Comparison of ENCODE assay signal across 9 cellular contexts in genomic region chr11:46649180-46649738, GRCh38. TPM values are rescaled to one million over a fixed set of nuclear protein-coding genes. Genes with fewer than 3 reads are reported as not detected.
A peak's percentile ranks its signal among the peaks of the same experiment; 100 is the strongest.
DNase-seq lines count a peak whose midpoint lies in the region; ATAC-seq and TF ChIP-seq lines count a peak whose summit lies in the region.
"Had no signal": no experiment of that assay in that cellular context is flagged by ENCODE, and none has a peak within 500 bp of the region (broad histone marks: within the 10 kb centered on the region; RNA-seq: fewer than 3 reads in every experiment).

No MANE protein-coding gene starts in this region.

- H3K4me1 ChIP-seq in heart left ventricle: peaks cover 0 to 29% (median 24%) of the 10 kb centered on the region in 12 donors
- peaks cover 14% of the 10 kb centered on the region for H3K4me1 ChIP-seq in psoas muscle

- no peak overlapping the region for H3K4me3 Mint-ChIP-seq in WTC11

- WGBS in heart left ventricle, 4 donors: 17 to 25% (median 23%) methylated on average over 2 of the region's 2 CpGs
- WGBS in psoas muscle, 3 donors: 36 to 57% (median 39%) methylated on average over 2 of the region's 2 CpGs

- H3K27me3 Mint-ChIP-seq in WTC11 (ENCODE audit: low read depth): no peaks in the 10 kb centered on the region

- no peak for TF ChIP-seq CTCF in WTC11 (IDR thresholded peaks at IDR 0.05)
- no peak for TF ChIP-seq CTCF in heart left ventricle (IDR thresholded peaks at IDR 0.05)
- TF ChIP-seq CTCF in psoas muscle (IDR thresholded peaks at IDR 0.05): no peak

- H3K4me1 Mint-ChIP-seq in WTC11: no peaks in the 10 kb centered on the region

- H3K36me3 ChIP-seq in heart left ventricle: peaks cover 2 to 99% (median 86%) of the 10 kb centered on the region in 9 donors
- H3K36me3 ChIP-seq in psoas muscle (ENCODE audit: insufficient read depth in 1 of 2, low read depth in 1 of 2): peaks cover 0 to 96% of the 10 kb centered on the region in 2 donors

- intact Hi-C loops in heart left ventricle (cut with DNase I) (no loop called here), psoas muscle (cut with DNase I) (no loop called here)

- H3K27ac ChIP-seq in heart left ventricle: peak overlapping the region; percentile 51 to 96 (median 80)
- H3K27ac ChIP-seq in psoas muscle: peak overlapping the region; percentile 63

- ATAC-seq in WTC11 (no peak), heart left ventricle (peak; percentile 92 to 97 (median 94)), psoas muscle (peak; percentile 47 to 86 (median 84)), HG03097 (IDR thresholded peaks at IDR 0.05; ENCODE audit: low FRiP score, unreplicated experiment) (no peak), GM18502 (IDR thresholded peaks at IDR 0.05; ENCODE audit: poor library complexity, unreplicated experiment) (no peak), GM21576 (IDR thresholded peaks at IDR 0.05; ENCODE audit: unreplicated experiment) (no peak), HG03108 (IDR thresholded peaks at IDR 0.05; ENCODE audit: unreplicated experiment) (no peak)

- peak; percentile 91 for DNase-seq in GM04503 (ENCODE audit: low read depth)
- no peak for DNase-seq in WTC11 (ENCODE audit: low spot score)
- peak in 4 of 5 donors; percentile 70 to 78 (median 75) for DNase-seq in heart left ventricle
- peak in 1 of 2 donors; percentile 36 for DNase-seq in psoas muscle
- DNase-seq: erythroblast had no signal

- H3K27me3 ChIP-seq in heart left ventricle: no peaks in the 10 kb centered on the region
- H3K27me3 ChIP-seq in psoas muscle (ENCODE audit: insufficient read depth in 3 of 3, low read length in 2 of 3): no peaks in the 10 kb centered on the region

- peak overlapping the region; percentile 53; the same call in 1 of the 2 replicates for H3K27ac Mint-ChIP-seq in WTC11

- no peaks in the 10 kb centered on the region for H3K9me3 ChIP-seq in heart left ventricle
- no peaks in the 10 kb centered on the region for H3K9me3 ChIP-seq in psoas muscle

- H3K4me3 ChIP-seq in heart left ventricle (no peak overlapping the region), psoas muscle (no peak overlapping the region)

- CTCF ChIA-PET in WTC11 (lab: Charles Lee): no interaction called here

- POLR2A ChIA-PET in WTC11 (lab: Charles Lee): interaction anchor here (0.6 kb wide), 1 partner anchor 268 kb away, joined by 4 read pairs; no protein-coding TSS in a partner anchor

- H3K9me3 Mint-ChIP-seq in WTC11: no peaks in the 10 kb centered on the region

- peak in 1 of 2 donors; percentile 10 for TF ChIP-seq POLR2A in heart left ventricle (IDR thresholded peaks at IDR 0.05)

- peaks cover 46% of the 10 kb centered on the region for H3K36me3 Mint-ChIP-seq in WTC11

TF ChIP-seq in WTC11, 78 proteins besides CTCF, POLR2A, EP300 and RAD21:
- no peak for TF ChIP-seq ATF3 (CRISPR knock-in tag; conservative IDR thresholded peaks at IDR 0.05)

RNA-seq across cellular contexts. Expression of gene ATG13, which starts 31.9 kb away (rescaled TPM):
- total RNA-seq in WTC11 (2021) (73.4 to 85.4 TPM (median 81.7 TPM) in 3 replicates), heart left ventricle (10 to 100 TPM; 38.8 to 74.8 (median 48.7) TPM), psoas muscle (10 to 100 TPM; 27.0 to 50.7 (median 35.8) TPM)
- polyA plus RNA-seq in heart left ventricle (10 to 100 TPM; 26.7 to 50.7 TPM), psoas muscle (10 to 100 TPM; 16.8 to 50.5 (median 20.5) TPM)

RNA-seq across cellular contexts. Expression of gene HARBI1, which starts 32.2 kb away (rescaled TPM):
- total RNA-seq in WTC11 (2021) (4.4 to 5.6 TPM (median 5.2 TPM) in 3 replicates), heart left ventricle (1 to 10 TPM; 2.5 to 4.5 (median 3.5) TPM), psoas muscle (1 to 10 TPM; 2.0 to 4.4 (median 2.8) TPM)
- polyA plus RNA-seq in heart left ventricle (1 to 10 TPM; 2.1 to 3.8 TPM), psoas muscle (1 to 10 TPM; 3.4 to 8.6 (median 3.8) TPM)

RNA-seq across cellular contexts. Expression of gene ARHGAP1, which starts 51.2 kb away (rescaled TPM):
- total RNA-seq in WTC11 (2021) (45.1 to 53.0 TPM (median 45.9 TPM) in 3 replicates), heart left ventricle (100 to 1,000 TPM in 4 of 9 donors, 10 to 100 TPM in 5; 57.5 to 309 (median 78.9) TPM), psoas muscle (10 to 100 TPM; 24.9 to 36.1 (median 31.4) TPM)
- polyA plus RNA-seq in heart left ventricle (10 to 100 TPM; 38.8 to 58.0 TPM), psoas muscle (10 to 100 TPM; 12.5 to 27.7 (median 20.4) TPM)

RNA-seq across cellular contexts. Expression of gene ZNF408, which starts 51.6 kb away (rescaled TPM):
- total RNA-seq in WTC11 (2021) (13.3 to 16.0 TPM (median 15.2 TPM) in 3 replicates), heart left ventricle (1 to 10 TPM; 5.3 to 10.0 (median 7.1) TPM), psoas muscle (10 to 100 TPM in 2 of 4 donors, 1 to 10 TPM in 2; 5.0 to 15.0 (median 9.8) TPM)
- polyA plus RNA-seq in heart left ventricle (1 to 10 TPM; 5.6 to 8.5 TPM), psoas muscle (10 to 100 TPM in 1 of 3 donors, 1 to 10 TPM in 2; 9.6 to 12.7 (median 9.9) TPM)

RNA-seq across cellular contexts. Expression of gene AMBRA1, which starts 55.4 kb away (rescaled TPM):
- total RNA-seq in WTC11 (2021): 29.8 to 35.0 TPM (median 32.2 TPM) in 3 replicates
- total RNA-seq in heart left ventricle: 10 to 100 TPM; 13.3 to 23.5 (median 16.7) TPM
- polyA plus RNA-seq in heart left ventricle: 10 to 100 TPM in 1 of 2 donors, 1 to 10 TPM in 1; 5.6 to 11.0 TPM
- 10 to 100 TPM; 10.8 to 23.5 (median 18.5) TPM for total RNA-seq in psoas muscle
- 10 to 100 TPM in 1 of 3 donors, 1 to 10 TPM in 2; 5.1 to 10.8 (median 5.3) TPM for polyA plus RNA-seq in psoas muscle

Comparison
In these comparisons a context has a peak if more than half of its experiments do, and no peak if none do; other contexts are left out.
1. ATAC-seq: peak in heart left ventricle (4 of 4) and psoas muscle (4 of 4); none in WTC11 (single experiment), HG03097 (single experiment), GM18502 (single experiment), GM21576 (single experiment) and HG03108 (single experiment).